ENCODE assay signal across 18 cellular contexts in the genomic region with DNA sequence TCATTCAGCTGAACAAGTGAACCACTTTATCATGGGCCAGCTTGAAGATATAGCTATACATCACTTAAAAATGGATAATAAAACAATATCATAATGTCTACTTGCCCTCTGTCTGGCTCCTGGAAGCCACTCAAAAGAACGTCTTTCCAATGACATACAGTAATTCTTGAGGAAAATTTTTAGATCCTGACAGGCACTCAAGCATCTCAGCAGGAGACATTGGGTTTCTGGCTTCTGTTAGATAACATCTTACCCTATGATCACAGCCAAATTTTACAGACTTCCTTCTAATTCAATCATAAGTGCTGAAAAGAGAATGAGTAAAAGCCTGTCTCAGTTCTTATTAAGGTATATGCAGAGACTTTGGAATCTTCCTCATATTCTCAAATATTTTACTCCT. TPM values are rescaled to one million over a fixed set of nuclear protein-coding genes. Genes with fewer than 3 reads are reported as not detected.
A peak's percentile ranks its signal among the peaks of the same experiment; 100 is the strongest.
DNase-seq lines count a peak whose midpoint lies in the region; ATAC-seq and TF ChIP-seq lines count a peak whose summit lies in the region.
"Had no signal": no experiment of that assay in that cellular context is flagged by ENCODE, and none has a peak within 500 bp of the region (broad histone marks: within the 10 kb centered on the region; RNA-seq: fewer than 3 reads in every experiment).

No MANE protein-coding gene starts in this region.

- BruUV-seq in A673 (replicated peaks; lab: Mats Ljungman, UMichigan): no TSS peak

- no peak for ATAC-seq in HG03521 (IDR thresholded peaks at IDR 0.05; ENCODE audit: unreplicated experiment)
- ATAC-seq: A549, GM12878 had no signal

- no peaks in the 10 kb centered on the region for H3K4me1 ChIP-seq in A673 (ENCODE audit: insufficient read depth, low read length, poor library complexity, severe bottlenecking)
- H3K4me1 ChIP-seq: A549, HAP-1 had no signal

- no peaks in the 10 kb centered on the region for H3K9me3 ChIP-seq in A673 (ENCODE audit: low read depth, low read length, poor library complexity, severe bottlenecking)
- H3K9me3 ChIP-seq: A549, HAP-1 had no signal

- no peak overlapping the region for H3K27ac ChIP-seq in A673 (ENCODE audit: low read depth, low read length, poor library complexity, severe bottlenecking)
- H3K27ac ChIP-seq: A549 had no signal

- H3K36me3 ChIP-seq in A673 (ENCODE audit: insufficient read depth, low read length, poor library complexity, severe bottlenecking): no peaks in the 10 kb centered on the region
- H3K36me3 ChIP-seq: HAP-1 had no signal

- intact Hi-C loops in A673 (cut with micrococcal nuclease; ENCODE audit: unreplicated experiment): no loop called here

- peak; percentile 37 for DNase-seq in A673 (ENCODE audit: low spot score)
- DNase-seq in EL: peak; percentile 45
- DNase-seq in M059J (ENCODE audit: low read depth): peak; percentile 54
- DNase-seq in activated CD4-positive, alpha-beta T cell treated with anti-CD3 and anti-CD28 coated beads for 4 hours: no peak
- no peak for DNase-seq in GM19238 (ENCODE audit: insufficient read length, low spot score)
- DNase-seq: 8988T; C1 segment of cervical spinal cord; Calu3; CD4-positive, alpha-beta memory T cell; COR-L47; DMS79 treated with DMSO at 0.1 percent for 48 hours; GDM1; GOT3 had no signal

- CTCF ChIA-PET in A673 (lab: Charles Lee): no interaction called here

- H3K27me3 ChIP-seq in A673 (replicated peaks; ENCODE audit: insufficient read depth, low read depth, low read length, poor library complexity): peaks cover 8% of the 10 kb centered on the region

- H3K4me3 ChIP-seq in A673 (ENCODE audit: low read depth, low read length, poor library complexity, severe bottlenecking): no peak overlapping the region
- H3K4me3 ChIP-seq: A549, GM12878, HAP-1 had no signal

- POLR2A ChIA-PET in A673 (lab: Charles Lee; ENCODE audit: low non-redundant PET): no interaction called here

- TF ChIP-seq CTCF in A673 (conservative IDR thresholded peaks at IDR 0.05; ENCODE audit: low read depth, low read length): no peak

RNA-seq across cellular contexts. Expression of gene CGA, which starts 0.3 kb away (rescaled TPM):
- not detected in 2 replicates for total RNA-seq in A673 (2021)
- total RNA-seq in M059J (2014; rRNA removed; shearing (Covaris generic)): 22.8 and 26.6 TPM in 2 replicates
- total RNA-seq: Calu3; CD4-positive, alpha-beta memory T cell; Daoy; GM12878 had no signal

Comparison
In these comparisons a context has a peak if more than half of its experiments do, and no peak if none do; other contexts are left out.
1. DNase-seq: peak in A673 (single experiment), EL (single experiment) and M059J (single experiment); none in activated CD4-positive, alpha-beta T cell treated with anti-CD3 and anti-CD28 coated beads for 4 hours (0 of 2) and GM19238 (single experiment).
2. RNA of gene CGA, which starts 0.3 kb away (total RNA-seq): 22.8 to 26.6 TPM in M059J; not detected in A673; every median in the first group is over 10 times any median in the second.